1 cellular context compared by ENCODE assay signal in the genomic region with DNA sequence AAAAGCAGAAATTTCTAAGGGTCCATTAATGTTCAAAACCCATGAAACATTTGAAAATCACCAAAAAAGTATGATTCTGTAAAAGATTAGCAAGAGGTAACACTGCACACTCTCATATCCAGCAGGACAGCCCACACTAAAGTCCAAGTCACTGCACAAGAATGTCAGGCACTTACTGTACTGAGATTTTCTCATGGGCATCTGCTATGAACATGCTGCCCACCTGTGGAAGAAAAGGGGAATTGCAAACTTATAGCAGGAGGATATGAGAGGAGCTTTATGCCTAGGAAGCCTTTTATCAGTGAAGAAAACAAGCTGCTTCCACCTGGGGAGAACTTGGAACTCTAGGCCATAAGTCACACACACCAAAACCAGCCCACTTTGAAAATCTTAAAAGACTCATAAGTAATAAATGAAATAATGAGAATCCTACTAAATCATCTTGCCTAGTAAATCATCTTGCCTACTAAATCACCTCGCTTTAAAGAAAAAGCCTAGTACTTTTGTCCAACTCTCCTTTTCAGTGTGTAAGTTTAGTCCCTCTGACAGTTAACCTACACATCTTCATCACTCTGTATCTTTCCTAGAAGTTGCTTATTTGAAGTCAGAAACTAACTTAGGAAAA.
TF ChIP-seq lines count a peak whose summit lies in the region.

No MANE protein-coding gene starts in this region.

TF ChIP-seq in GM12878, 131 proteins besides CTCF, POLR2A, EP300 and RAD21 (continues in another document):
- TF ChIP-seq ZSCAN29 (IDR thresholded peaks at IDR 0.05): no peak
- no peak for TF ChIP-seq HDAC2 (IDR thresholded peaks at IDR 0.05)
- no peak for TF ChIP-seq CBX5 (IDR thresholded peaks at IDR 0.05; ENCODE audit: low read depth)
- no peak for TF ChIP-seq ATF7 (IDR thresholded peaks at IDR 0.05; ENCODE audit: low read depth)
- no peak for TF ChIP-seq KDM1A (IDR thresholded peaks at IDR 0.05; ENCODE audit: borderline replicate concordance)
- TF ChIP-seq NR2C2 (IDR thresholded peaks at IDR 0.05; ENCODE audit: borderline replicate concordance, control insufficient read depth, insufficient read length, low read depth): no peak
- TF ChIP-seq, protein P1, sequence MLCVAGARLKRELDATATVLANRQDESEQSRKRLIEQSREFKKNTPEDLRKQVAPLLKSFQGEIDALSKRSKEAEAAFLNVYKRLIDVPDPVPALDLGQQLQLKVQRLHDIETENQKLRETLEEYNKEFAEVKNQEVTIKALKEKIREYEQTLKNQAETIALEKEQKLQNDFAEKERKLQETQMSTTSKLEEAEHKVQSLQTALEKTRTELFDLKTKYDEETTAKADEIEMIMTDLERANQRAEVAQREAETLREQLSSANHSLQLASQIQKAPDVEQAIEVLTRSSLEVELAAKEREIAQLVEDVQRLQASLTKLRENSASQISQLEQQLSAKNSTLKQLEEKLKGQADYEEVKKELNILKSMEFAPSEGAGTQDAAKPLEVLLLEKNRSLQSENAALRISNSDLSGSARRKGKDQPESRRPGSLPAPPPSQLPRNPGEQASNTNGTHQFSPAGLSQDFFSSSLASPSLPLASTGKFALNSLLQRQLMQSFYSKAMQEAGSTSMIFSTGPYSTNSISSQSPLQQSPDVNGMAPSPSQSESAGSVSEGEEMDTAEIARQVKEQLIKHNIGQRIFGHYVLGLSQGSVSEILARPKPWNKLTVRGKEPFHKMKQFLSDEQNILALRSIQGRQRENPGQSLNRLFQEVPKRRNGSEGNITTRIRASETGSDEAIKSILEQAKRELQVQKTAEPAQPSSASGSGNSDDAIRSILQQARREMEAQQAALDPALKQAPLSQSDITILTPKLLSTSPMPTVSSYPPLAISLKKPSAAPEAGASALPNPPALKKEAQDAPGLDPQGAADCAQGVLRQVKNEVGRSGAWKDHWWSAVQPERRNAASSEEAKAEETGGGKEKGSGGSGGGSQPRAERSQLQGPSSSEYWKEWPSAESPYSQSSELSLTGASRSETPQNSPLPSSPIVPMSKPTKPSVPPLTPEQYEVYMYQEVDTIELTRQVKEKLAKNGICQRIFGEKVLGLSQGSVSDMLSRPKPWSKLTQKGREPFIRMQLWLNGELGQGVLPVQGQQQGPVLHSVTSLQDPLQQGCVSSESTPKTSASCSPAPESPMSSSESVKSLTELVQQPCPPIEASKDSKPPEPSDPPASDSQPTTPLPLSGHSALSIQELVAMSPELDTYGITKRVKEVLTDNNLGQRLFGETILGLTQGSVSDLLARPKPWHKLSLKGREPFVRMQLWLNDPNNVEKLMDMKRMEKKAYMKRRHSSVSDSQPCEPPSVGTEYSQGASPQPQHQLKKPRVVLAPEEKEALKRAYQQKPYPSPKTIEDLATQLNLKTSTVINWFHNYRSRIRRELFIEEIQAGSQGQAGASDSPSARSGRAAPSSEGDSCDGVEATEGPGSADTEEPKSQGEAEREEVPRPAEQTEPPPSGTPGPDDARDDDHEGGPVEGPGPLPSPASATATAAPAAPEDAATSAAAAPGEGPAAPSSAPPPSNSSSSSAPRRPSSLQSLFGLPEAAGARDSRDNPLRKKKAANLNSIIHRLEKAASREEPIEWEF (IDR thresholded peaks at IDR 0.05; ENCODE audit: insufficient replicate concordance, low read depth, low read length): no peak
- TF ChIP-seq SIN3A (IDR thresholded peaks at IDR 0.05; ENCODE audit: low read depth, low read length): no peak
- no peak for TF ChIP-seq KLF5 (IDR thresholded peaks at IDR 0.05; ENCODE audit: partially characterized antibody)
- no peak for TF ChIP-seq ZNF217 (IDR thresholded peaks at IDR 0.05)
- TF ChIP-seq RELB (IDR thresholded peaks at IDR 0.05; ENCODE audit: low read depth): no peak
- TF ChIP-seq POU2F2 (IDR thresholded peaks at IDR 0.05; ENCODE audit: borderline replicate concordance, low read depth, low read length): peak; percentile 51; the same call in 1 of the 3 replicates
- TF ChIP-seq ATF3 (IDR thresholded peaks at IDR 0.05; ENCODE audit: borderline replicate concordance, extremely low read depth, low read depth, low read length): no peak
- peak; percentile 61; the same call in 1 of the 2 replicates for TF ChIP-seq MEF2A (IDR thresholded peaks at IDR 0.05; ENCODE audit: insufficient read depth, low read depth, low read length)
- TF ChIP-seq POLR2AphosphoS2 (IDR thresholded peaks at IDR 0.05; ENCODE audit: low read depth, low read length): no peak
- no peak for TF ChIP-seq ZBED1 (IDR thresholded peaks at IDR 0.05; ENCODE audit: borderline replicate concordance)
- TF ChIP-seq RB1 (IDR thresholded peaks at IDR 0.05; ENCODE audit: borderline replicate concordance): no peak
- no peak for TF ChIP-seq SRF (IDR thresholded peaks at IDR 0.05; ENCODE audit: low read depth in 2 of 2, low read length in 2 of 2)
- TF ChIP-seq ZZZ3 (IDR thresholded peaks at IDR 0.05; ENCODE audit: control insufficient read depth, insufficient read length, low read depth): no peak
- TF ChIP-seq GATAD2B (conservative IDR thresholded peaks at IDR 0.05; ENCODE audit: low read depth): no peak
- TF ChIP-seq, protein P2, sequence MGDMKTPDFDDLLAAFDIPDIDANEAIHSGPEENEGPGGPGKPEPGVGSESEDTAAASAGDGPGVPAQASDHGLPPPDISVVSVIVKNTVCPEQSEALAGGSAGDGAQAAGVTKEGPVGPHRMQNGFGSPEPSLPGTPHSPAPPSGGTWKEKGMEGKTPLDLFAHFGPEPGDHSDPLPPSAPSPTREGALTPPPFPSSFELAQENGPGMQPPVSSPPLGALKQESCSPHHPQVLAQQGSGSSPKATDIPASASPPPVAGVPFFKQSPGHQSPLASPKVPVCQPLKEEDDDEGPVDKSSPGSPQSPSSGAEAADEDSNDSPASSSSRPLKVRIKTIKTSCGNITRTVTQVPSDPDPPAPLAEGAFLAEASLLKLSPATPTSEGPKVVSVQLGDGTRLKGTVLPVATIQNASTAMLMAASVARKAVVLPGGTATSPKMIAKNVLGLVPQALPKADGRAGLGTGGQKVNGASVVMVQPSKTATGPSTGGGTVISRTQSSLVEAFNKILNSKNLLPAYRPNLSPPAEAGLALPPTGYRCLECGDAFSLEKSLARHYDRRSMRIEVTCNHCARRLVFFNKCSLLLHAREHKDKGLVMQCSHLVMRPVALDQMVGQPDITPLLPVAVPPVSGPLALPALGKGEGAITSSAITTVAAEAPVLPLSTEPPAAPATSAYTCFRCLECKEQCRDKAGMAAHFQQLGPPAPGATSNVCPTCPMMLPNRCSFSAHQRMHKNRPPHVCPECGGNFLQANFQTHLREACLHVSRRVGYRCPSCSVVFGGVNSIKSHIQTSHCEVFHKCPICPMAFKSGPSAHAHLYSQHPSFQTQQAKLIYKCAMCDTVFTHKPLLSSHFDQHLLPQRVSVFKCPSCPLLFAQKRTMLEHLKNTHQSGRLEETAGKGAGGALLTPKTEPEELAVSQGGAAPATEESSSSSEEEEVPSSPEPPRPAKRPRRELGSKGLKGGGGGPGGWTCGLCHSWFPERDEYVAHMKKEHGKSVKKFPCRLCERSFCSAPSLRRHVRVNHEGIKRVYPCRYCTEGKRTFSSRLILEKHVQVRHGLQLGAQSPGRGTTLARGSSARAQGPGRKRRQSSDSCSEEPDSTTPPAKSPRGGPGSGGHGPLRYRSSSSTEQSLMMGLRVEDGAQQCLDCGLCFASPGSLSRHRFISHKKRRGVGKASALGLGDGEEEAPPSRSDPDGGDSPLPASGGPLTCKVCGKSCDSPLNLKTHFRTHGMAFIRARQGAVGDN (IDR thresholded peaks at IDR 0.05): 0 out of 2 replicates have a peak, but pooled peaks have one; percentile 31
- TF ChIP-seq ASH2L (IDR thresholded peaks at IDR 0.05; ENCODE audit: borderline replicate concordance, low read depth): no peak
- TF ChIP-seq, protein P3, sequence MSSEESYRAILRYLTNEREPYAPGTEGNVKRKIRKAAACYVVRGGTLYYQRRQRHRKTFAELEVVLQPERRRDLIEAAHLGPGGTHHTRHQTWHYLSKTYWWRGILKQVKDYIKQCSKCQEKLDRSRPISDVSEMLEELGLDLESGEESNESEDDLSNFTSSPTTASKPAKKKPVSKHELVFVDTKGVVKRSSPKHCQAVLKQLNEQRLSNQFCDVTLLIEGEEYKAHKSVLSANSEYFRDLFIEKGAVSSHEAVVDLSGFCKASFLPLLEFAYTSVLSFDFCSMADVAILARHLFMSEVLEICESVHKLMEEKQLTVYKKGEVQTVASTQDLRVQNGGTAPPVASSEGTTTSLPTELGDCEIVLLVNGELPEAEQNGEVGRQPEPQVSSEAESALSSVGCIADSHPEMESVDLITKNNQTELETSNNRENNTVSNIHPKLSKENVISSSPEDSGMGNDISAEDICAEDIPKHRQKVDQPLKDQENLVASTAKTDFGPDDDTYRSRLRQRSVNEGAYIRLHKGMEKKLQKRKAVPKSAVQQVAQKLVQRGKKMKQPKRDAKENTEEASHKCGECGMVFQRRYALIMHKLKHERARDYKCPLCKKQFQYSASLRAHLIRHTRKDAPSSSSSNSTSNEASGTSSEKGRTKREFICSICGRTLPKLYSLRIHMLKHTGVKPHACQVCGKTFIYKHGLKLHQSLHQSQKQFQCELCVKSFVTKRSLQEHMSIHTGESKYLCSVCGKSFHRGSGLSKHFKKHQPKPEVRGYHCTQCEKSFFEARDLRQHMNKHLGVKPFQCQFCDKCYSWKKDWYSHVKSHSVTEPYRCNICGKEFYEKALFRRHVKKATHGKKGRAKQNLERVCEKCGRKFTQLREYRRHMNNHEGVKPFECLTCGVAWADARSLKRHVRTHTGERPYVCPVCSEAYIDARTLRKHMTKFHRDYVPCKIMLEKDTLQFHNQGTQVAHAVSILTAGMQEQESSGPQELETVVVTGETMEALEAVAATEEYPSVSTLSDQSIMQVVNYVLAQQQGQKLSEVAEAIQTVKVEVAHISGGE (CRISPR knock-in tag; IDR thresholded peaks at IDR 0.05): no peak
- peak; percentile 11; the same call in 1 of the 2 replicates for TF ChIP-seq RUNX3 (IDR thresholded peaks at IDR 0.05; ENCODE audit: low read length)
- no peak for TF ChIP-seq ZNF24 (IDR thresholded peaks at IDR 0.05)
- no peak for TF ChIP-seq EGR1 (IDR thresholded peaks at IDR 0.05; ENCODE audit: borderline replicate concordance in 1 of 2, low read depth in 2 of 2, low read length in 2 of 2)
- TF ChIP-seq ZNF592 (IDR thresholded peaks at IDR 0.05): peak; percentile 77; the same call in 1 of the 2 replicates
- TF ChIP-seq USF1 (IDR thresholded peaks at IDR 0.05; ENCODE audit: borderline replicate concordance, extremely low read length, insufficient read depth, low read depth, low read length): no peak
- TF ChIP-seq IRF4 (IDR thresholded peaks at IDR 0.05; ENCODE audit: low read depth, low read length): peak; percentile 45; the same call in 1 of the 2 replicates
- no peak for TF ChIP-seq STAT3 (IDR thresholded peaks at IDR 0.05; ENCODE audit: low read depth, low read length)
- TF ChIP-seq MXI1 (IDR thresholded peaks at IDR 0.05; ENCODE audit: low read depth, low read length): peak; percentile 69; the same call in 1 of the 2 replicates
- TF ChIP-seq USF2 (IDR thresholded peaks at IDR 0.05; ENCODE audit: borderline replicate concordance, low read depth, low read length): no peak
- no peak for TF ChIP-seq KAT2A (conservative IDR thresholded peaks at IDR 0.05; ENCODE audit: control insufficient read depth, low read depth, low read length)
